17 cellular contexts compared by ENCODE assay signal in genomic region chr5:65017636-65018035, GRCh38.
"Had no signal": no experiment of that assay in that cellular context is flagged by ENCODE, and none has a peak within 500 bp of the region (broad histone marks: within the 10 kb centered on the region; RNA-seq: fewer than 3 reads in every experiment).

No MANE protein-coding gene starts in this region.

- H3K4me3 ChIP-seq: body of pancreas, coronary artery, esophagus muscularis mucosa, lung, ovary had no signal

- ATAC-seq: body of pancreas; foreskin keratinocyte; sciatic nerve; stimulated activated effector memory CD8-positive, alpha-beta T cell treated with anti-CD3 and anti-CD28 coated beads, Interleukin-12 subunit alpha, Interleukin-12 subunit beta, amount 100 ng/mL, for 72 hours had no signal

- H3K27ac Mint-ChIP-seq: activated naive CD4-positive, alpha-beta T cell treated with anti-CD3 and anti-CD28 coated beads, Interleukin-2, amount 10 ng/mL, durations not matched to agents 7 days and 5 days; stimulated activated effector memory CD8-positive, alpha-beta T cell treated with anti-CD3 and anti-CD28 coated beads, Interleukin-12 subunit alpha, Interleukin-12 subunit beta, amount 100 ng/mL, for 72 hours had no signal

- H3K9me3 Mint-ChIP-seq: activated naive CD4-positive, alpha-beta T cell treated with anti-CD3 and anti-CD28 coated beads, Interleukin-2, amount 10 ng/mL, durations not matched to agents 7 days and 5 days; stimulated activated effector memory CD8-positive, alpha-beta T cell treated with anti-CD3 and anti-CD28 coated beads, Interleukin-12 subunit alpha, Interleukin-12 subunit beta, amount 100 ng/mL, for 72 hours had no signal

- H3K4me3 Mint-ChIP-seq: activated naive CD4-positive, alpha-beta T cell treated with anti-CD3 and anti-CD28 coated beads, Interleukin-2, amount 10 ng/mL, durations not matched to agents 7 days and 5 days; stimulated activated effector memory CD8-positive, alpha-beta T cell treated with anti-CD3 and anti-CD28 coated beads, Interleukin-12 subunit alpha, Interleukin-12 subunit beta, amount 100 ng/mL, for 72 hours had no signal

- H3K27me3 Mint-ChIP-seq: activated naive CD4-positive, alpha-beta T cell treated with anti-CD3 and anti-CD28 coated beads, Interleukin-2, amount 10 ng/mL, durations not matched to agents 7 days and 5 days had no signal

- DNase-seq: activated CD4-positive, alpha-beta T cell treated with anti-CD3 and anti-CD28 coated beads for 1 hour; activated CD4-positive, alpha-beta T cell treated with anti-CD3 and anti-CD28 coated beads, Interleukin-2, amount 50 U/mL, for 4 hours; activated naive CD4-positive, alpha-beta T cell treated with anti-CD3 and anti-CD28 coated beads, Interleukin-2, amount 10 ng/mL, durations not matched to agents 7 days and 5 days; body of pancreas; central memory CD4-positive, alpha-beta T cell; foreskin keratinocyte; left colon; midbrain; ovary; stimulated activated CD4-positive, alpha-beta T cell treated with anti-CD3 and anti-CD28 coated beads, Interleukin-12 subunit alpha, Interleukin-12 subunit beta, amount 100 ng/mL, for 4 hours; stimulated activated CD4-positive, alpha-beta T cell treated with anti-CD3 and anti-CD28 coated beads, Interleukin-2, amount 100 ng/mL, for 24 hours; T-helper 1 cell had no signal
